Comparison of ENCODE assay signal across 28 cellular contexts in genomic region chr11:115631609-115632008, GRCh38.
"Had no signal": no experiment of that assay in that cellular context is flagged by ENCODE, and none has a peak within 500 bp of the region (broad histone marks: within the 10 kb centered on the region; RNA-seq: fewer than 3 reads in every experiment).

No MANE protein-coding gene starts in this region.

- DNase-seq: colonic mucosa; cortex of kidney; dermis blood vessel endothelial cell; dorsolateral prefrontal cortex; effector CD4-positive, alpha-beta T cell; effector CD8-positive, alpha-beta T cell; effector memory CD4-positive, alpha-beta T cell; effector memory CD8-positive, alpha-beta T cell; endodermal cell; erythroblast; esophagus squamous epithelium; foreskin fibroblast; foreskin keratinocyte; foreskin melanocyte; gastrocnemius medialis; glutamatergic neuron; head of caudate nucleus; heart left ventricle; heart right ventricle had no signal

- ATAC-seq: effector memory CD8-positive, alpha-beta T cell; esophagus mucosa; foreskin keratinocyte; gastrocnemius medialis; gastroesophageal sphincter; heart left ventricle; heart right ventricle had no signal

- H3K4me1 ChIP-seq: colonic mucosa, esophagus muscularis mucosa, esophagus squamous epithelium, foreskin keratinocyte, gastrocnemius medialis, gastroesophageal sphincter, heart left ventricle, heart right ventricle had no signal

- FAIRE-seq: colon, endometrium, endothelial cell of umbilical vein, frontal cortex had no signal

- H3K27me3 ChIP-seq: colonic mucosa, foreskin keratinocyte, gastrocnemius medialis had no signal

- H3K27ac ChIP-seq: colonic mucosa, coronary artery, dorsolateral prefrontal cortex, epithelial cell of prostate, esophagus muscularis mucosa, esophagus squamous epithelium, foreskin keratinocyte, gastrocnemius medialis, gastroesophageal sphincter, heart left ventricle, heart right ventricle had no signal

- H3K36me3 ChIP-seq: colonic mucosa, esophagus muscularis mucosa, esophagus squamous epithelium, gastrocnemius medialis, gastroesophageal sphincter, heart left ventricle, heart right ventricle had no signal

- H3K9me3 ChIP-seq: colonic mucosa, esophagus muscularis mucosa, esophagus squamous epithelium, gastrocnemius medialis, gastroesophageal sphincter, heart left ventricle, heart right ventricle had no signal

- H3K4me3 ChIP-seq: colonic mucosa, coronary artery, dorsolateral prefrontal cortex, esophagus muscularis mucosa, esophagus squamous epithelium, gastrocnemius medialis, gastroesophageal sphincter, heart left ventricle, heart right ventricle had no signal
